1 cellular context compared by ENCODE assay signal in the genomic region with DNA sequence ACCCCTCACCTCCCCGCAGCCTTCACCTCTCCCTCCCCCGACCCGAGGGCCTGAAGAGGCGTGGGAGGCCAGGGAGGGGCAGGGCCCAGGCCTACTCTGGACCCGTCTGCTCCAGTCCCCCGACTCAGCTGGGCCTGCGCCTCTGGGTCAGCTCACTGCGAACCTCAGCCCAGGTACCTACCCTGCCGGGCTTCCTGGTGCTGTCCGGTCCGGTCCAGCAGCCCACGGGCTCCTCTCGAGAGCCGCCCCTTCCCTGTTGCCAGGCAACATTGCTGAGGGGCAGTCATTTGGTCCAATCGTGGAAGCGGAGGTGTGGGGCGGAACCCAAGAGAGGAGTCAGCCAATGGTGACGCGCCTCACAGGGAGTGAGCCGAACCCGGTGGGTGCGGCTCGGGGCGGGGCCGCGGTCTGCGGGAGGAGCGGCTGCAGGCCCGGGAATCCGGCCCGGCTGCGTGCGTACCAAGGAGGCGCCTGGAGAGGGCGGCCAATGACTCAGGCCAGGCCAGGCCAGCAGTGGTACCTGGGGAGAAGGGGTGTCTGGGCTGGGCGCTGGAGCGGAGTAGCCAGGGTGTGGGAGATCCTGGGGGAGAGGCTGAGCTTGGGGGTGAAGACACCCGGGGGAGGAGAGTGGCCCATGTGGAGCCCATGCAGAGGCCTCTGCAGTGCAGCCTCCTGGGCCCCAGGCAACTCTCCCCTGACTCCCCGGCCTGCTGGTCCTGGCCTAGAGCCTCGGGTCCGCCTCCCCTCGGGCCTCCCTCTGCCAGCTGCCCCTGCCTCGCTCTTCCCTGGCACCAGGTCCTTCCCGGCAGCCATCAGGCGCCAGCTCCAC.
TF ChIP-seq lines count a peak whose summit lies in the region.

A gene with protein sequence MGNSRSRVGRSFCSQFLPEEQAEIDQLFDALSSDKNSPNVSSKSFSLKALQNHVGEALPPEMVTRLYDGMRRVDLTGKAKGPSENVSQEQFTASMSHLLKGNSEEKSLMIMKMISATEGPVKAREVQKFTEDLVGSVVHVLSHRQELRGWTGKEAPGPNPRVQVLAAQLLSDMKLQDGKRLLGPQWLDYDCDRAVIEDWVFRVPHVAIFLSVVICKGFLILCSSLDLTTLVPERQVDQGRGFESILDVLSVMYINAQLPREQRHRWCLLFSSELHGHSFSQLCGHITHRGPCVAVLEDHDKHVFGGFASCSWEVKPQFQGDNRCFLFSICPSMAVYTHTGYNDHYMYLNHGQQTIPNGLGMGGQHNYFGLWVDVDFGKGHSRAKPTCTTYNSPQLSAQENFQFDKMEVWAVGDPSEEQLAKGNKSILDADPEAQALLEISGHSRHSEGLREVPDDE (minus strand): TSS at position 240 of the 829 bp plus-strand sequence. CDS start 6,573 bp downstream, outside the sequence.

TF ChIP-seq in HepG2, 621 proteins besides CTCF, POLR2A, EP300 and RAD21 (continued from another document and continues in another):
- TF ChIP-seq, protein P1, sequence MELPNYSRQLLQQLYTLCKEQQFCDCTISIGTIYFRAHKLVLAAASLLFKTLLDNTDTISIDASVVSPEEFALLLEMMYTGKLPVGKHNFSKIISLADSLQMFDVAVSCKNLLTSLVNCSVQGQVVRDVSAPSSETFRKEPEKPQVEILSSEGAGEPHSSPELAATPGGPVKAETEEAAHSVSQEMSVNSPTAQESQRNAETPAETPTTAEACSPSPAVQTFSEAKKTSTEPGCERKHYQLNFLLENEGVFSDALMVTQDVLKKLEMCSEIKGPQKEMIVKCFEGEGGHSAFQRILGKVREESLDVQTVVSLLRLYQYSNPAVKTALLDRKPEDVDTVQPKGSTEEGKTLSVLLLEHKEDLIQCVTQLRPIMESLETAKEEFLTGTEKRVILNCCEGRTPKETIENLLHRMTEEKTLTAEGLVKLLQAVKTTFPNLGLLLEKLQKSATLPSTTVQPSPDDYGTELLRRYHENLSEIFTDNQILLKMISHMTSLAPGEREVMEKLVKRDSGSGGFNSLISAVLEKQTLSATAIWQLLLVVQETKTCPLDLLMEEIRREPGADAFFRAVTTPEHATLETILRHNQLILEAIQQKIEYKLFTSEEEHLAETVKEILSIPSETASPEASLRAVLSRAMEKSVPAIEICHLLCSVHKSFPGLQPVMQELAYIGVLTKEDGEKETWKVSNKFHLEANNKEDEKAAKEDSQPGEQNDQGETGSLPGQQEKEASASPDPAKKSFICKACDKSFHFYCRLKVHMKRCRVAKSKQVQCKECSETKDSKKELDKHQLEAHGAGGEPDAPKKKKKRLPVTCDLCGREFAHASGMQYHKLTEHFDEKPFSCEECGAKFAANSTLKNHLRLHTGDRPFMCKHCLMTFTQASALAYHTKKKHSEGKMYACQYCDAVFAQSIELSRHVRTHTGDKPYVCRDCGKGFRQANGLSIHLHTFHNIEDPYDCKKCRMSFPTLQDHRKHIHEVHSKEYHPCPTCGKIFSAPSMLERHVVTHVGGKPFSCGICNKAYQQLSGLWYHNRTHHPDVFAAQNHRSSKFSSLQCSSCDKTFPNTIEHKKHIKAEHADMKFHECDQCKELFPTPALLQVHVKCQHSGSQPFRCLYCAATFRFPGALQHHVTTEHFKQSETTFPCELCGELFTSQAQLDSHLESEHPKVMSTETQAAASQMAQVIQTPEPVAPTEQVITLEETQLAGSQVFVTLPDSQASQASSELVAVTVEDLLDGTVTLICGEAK (IDR thresholded peaks at IDR 0.05): no peak
- TF ChIP-seq, protein P1 (CRISPR knock-in tag; IDR thresholded peaks at IDR 0.05): peak; percentile 61; the same call in 1 of the 2 replicates
- TF ChIP-seq BRCA1 (CRISPR knock-in tag; IDR thresholded peaks at IDR 0.05) (peak; percentile 36; the same call in 1 of the 2 replicates), ZNF841 (CRISPR knock-in tag; IDR thresholded peaks at IDR 0.05; ENCODE audit: borderline replicate concordance) (no peak), HNRNPL (IDR thresholded peaks at IDR 0.05; ENCODE audit: low read depth, low read length) (peak; percentile 79), ZNF747 (CRISPR knock-in tag; IDR thresholded peaks at IDR 0.05; ENCODE audit: borderline replicate concordance) (no peak), SMAD3 (CRISPR knock-in tag; IDR thresholded peaks at IDR 0.05) (no peak), PHF21A (CRISPR knock-in tag; IDR thresholded peaks at IDR 0.05) (no peak), ZNF354B (CRISPR knock-in tag; IDR thresholded peaks at IDR 0.05) (peak; percentile 55; the same call in 1 of the 2 replicates), MTA1 (CRISPR knock-in tag; IDR thresholded peaks at IDR 0.05; ENCODE audit: borderline replicate concordance) (peak; percentile 35), ZNF20 (CRISPR knock-in tag; IDR thresholded peaks at IDR 0.05) (no peak), ONECUT2 (CRISPR knock-in tag; IDR thresholded peaks at IDR 0.05) (no peak), NFATC3 (CRISPR knock-in tag; IDR thresholded peaks at IDR 0.05) (no peak), ZNF224 (CRISPR knock-in tag; IDR thresholded peaks at IDR 0.05) (no peak), GZF1 (CRISPR knock-in tag; IDR thresholded peaks at IDR 0.05) (0 out of 2 replicates have a peak, but pooled peaks have one; percentile 73), POGZ (CRISPR knock-in tag; IDR thresholded peaks at IDR 0.05) (peak; percentile 65), SMYD3 (CRISPR knock-in tag; IDR thresholded peaks at IDR 0.05) (peak; percentile 88), MBD4 (IDR thresholded peaks at IDR 0.05; ENCODE audit: borderline replicate concordance, low read length) (no peak), KDM5A (IDR thresholded peaks at IDR 0.05; ENCODE audit: borderline replicate concordance, low read length) (no peak; the same call in 1 of the 2 replicates), HIVEP1 (CRISPR knock-in tag; IDR thresholded peaks at IDR 0.05) (peak; percentile 59), ZBTB7B (CRISPR knock-in tag; IDR thresholded peaks at IDR 0.05) (peak; percentile 6), KDM4B (CRISPR knock-in tag; IDR thresholded peaks at IDR 0.05) (peak; percentile 44; the same call in 1 of the 2 replicates), JDP2 (CRISPR knock-in tag; IDR thresholded peaks at IDR 0.05; ENCODE audit: borderline replicate concordance) (no peak), ARHGAP35 (CRISPR knock-in tag; IDR thresholded peaks at IDR 0.05; ENCODE audit: borderline replicate concordance) (peak; percentile 38; the same call in 1 of the 2 replicates), HOXA5 (CRISPR knock-in tag; IDR thresholded peaks at IDR 0.05) (peak; percentile 54; the same call in 1 of the 2 replicates), TOPORS (CRISPR knock-in tag; IDR thresholded peaks at IDR 0.05) (peak; percentile 58; the same call in 1 of the 2 replicates)
- TF ChIP-seq, protein P2, sequence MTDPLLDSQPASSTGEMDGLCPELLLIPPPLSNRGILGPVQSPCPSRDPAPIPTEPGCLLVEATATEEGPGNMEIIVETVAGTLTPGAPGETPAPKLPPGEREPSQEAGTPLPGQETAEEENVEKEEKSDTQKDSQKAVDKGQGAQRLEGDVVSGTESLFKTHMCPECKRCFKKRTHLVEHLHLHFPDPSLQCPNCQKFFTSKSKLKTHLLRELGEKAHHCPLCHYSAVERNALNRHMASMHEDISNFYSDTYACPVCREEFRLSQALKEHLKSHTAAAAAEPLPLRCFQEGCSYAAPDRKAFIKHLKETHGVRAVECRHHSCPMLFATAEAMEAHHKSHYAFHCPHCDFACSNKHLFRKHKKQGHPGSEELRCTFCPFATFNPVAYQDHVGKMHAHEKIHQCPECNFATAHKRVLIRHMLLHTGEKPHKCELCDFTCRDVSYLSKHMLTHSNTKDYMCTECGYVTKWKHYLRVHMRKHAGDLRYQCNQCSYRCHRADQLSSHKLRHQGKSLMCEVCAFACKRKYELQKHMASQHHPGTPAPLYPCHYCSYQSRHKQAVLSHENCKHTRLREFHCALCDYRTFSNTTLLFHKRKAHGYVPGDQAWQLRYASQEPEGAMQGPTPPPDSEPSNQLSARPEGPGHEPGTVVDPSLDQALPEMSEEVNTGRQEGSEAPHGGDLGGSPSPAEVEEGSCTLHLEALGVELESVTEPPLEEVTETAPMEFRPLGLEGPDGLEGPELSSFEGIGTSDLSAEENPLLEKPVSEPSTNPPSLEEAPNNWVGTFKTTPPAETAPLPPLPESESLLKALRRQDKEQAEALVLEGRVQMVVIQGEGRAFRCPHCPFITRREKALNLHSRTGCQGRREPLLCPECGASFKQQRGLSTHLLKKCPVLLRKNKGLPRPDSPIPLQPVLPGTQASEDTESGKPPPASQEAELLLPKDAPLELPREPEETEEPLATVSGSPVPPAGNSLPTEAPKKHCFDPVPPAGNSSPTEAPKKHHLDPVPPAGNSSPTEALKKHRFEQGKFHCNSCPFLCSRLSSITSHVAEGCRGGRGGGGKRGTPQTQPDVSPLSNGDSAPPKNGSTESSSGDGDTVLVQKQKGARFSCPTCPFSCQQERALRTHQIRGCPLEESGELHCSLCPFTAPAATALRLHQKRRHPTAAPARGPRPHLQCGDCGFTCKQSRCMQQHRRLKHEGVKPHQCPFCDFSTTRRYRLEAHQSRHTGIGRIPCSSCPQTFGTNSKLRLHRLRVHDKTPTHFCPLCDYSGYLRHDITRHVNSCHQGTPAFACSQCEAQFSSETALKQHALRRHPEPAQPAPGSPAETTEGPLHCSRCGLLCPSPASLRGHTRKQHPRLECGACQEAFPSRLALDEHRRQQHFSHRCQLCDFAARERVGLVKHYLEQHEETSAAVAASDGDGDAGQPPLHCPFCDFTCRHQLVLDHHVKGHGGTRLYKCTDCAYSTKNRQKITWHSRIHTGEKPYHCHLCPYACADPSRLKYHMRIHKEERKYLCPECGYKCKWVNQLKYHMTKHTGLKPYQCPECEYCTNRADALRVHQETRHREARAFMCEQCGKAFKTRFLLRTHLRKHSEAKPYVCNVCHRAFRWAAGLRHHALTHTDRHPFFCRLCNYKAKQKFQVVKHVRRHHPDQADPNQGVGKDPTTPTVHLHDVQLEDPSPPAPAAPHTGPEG (CRISPR knock-in tag; IDR thresholded peaks at IDR 0.05): peak; percentile 44; the same call in 1 of the 2 replicates
- TF ChIP-seq, protein P3, sequence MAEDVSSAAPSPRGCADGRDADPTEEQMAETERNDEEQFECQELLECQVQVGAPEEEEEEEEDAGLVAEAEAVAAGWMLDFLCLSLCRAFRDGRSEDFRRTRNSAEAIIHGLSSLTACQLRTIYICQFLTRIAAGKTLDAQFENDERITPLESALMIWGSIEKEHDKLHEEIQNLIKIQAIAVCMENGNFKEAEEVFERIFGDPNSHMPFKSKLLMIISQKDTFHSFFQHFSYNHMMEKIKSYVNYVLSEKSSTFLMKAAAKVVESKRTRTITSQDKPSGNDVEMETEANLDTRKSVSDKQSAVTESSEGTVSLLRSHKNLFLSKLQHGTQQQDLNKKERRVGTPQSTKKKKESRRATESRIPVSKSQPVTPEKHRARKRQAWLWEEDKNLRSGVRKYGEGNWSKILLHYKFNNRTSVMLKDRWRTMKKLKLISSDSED (CRISPR knock-in tag; IDR thresholded peaks at IDR 0.05): 0 out of 2 replicates have a peak, but pooled peaks have one; percentile 75
- TF ChIP-seq, protein P4, sequence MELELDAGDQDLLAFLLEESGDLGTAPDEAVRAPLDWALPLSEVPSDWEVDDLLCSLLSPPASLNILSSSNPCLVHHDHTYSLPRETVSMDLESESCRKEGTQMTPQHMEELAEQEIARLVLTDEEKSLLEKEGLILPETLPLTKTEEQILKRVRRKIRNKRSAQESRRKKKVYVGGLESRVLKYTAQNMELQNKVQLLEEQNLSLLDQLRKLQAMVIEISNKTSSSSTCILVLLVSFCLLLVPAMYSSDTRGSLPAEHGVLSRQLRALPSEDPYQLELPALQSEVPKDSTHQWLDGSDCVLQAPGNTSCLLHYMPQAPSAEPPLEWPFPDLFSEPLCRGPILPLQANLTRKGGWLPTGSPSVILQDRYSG (CRISPR knock-in tag; IDR thresholded peaks at IDR 0.05): no peak
- TF ChIP-seq, protein P5, sequence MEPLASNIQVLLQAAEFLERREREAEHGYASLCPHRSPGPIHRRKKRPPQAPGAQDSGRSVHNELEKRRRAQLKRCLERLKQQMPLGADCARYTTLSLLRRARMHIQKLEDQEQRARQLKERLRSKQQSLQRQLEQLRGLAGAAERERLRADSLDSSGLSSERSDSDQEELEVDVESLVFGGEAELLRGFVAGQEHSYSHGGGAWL (CRISPR knock-in tag; IDR thresholded peaks at IDR 0.05): 0 out of 2 replicates have a peak, but pooled peaks have one; percentile 48
